Comparison of ENCODE assay signal across 22 cellular contexts in the genomic region with DNA sequence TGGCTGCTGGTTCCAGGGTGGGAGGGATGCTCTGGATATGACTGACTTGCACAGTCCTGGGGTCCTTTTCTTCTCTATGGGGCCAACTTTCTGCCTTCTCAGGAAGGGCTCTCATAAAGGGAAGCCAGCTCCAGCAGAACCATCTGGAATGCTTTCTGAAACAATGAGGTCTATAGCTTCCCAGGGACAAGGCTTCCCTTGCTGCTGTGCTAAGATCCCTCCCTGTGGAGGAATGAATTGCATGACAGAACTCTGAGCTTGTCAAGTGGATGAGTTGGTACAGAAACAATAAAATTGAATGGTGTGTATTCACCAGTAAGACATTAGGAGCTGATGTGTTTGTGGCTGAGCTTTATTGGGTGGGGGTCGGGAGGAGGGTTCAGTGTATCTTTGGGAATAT. TPM values are rescaled to one million over a fixed set of nuclear protein-coding genes. Genes with fewer than 3 reads are reported as not detected.
A peak's percentile ranks its signal among the peaks of the same experiment; 100 is the strongest.
DNase-seq lines count a peak whose midpoint lies in the region; ATAC-seq and TF ChIP-seq lines count a peak whose summit lies in the region.
"Had no signal": no experiment of that assay in that cellular context is flagged by ENCODE, and none has a peak within 500 bp of the region (broad histone marks: within the 10 kb centered on the region; RNA-seq: fewer than 3 reads in every experiment).

No MANE protein-coding gene starts in this region.

- H3K36me3 Mint-ChIP-seq in WTC11 (peaks cover 6% of the 10 kb centered on the region; the same call in 1 of the 2 replicates), neural progenitor cell (peaks cover 30% of the 10 kb centered on the region)
- H3K36me3 Mint-ChIP-seq in stimulated activated memory B cell treated with anti-CD40 and anti-IgM and Interleukin-4, amounts not matched to agents 10 μg/mL and 1 μg/mL and 100 μg/mL, for 72 hours, result peaks cover 52% of the 10 kb centered on the region
- H3K36me3 Mint-ChIP-seq: CD4-positive, CD25-positive, alpha-beta regulatory T cell had no signal

- H3K4me3 ChIP-seq in neural progenitor cell, result no peak overlapping the region
- no peak overlapping the region for H3K4me3 ChIP-seq in gastrocnemius medialis
- H3K4me3 ChIP-seq: GM23338 had no signal

- H3K79me2 ChIP-seq in neural progenitor cell (ENCODE audit: low read depth), result no peaks in the 10 kb centered on the region

- DNase-seq in WTC11 (ENCODE audit: low spot score), result no peak
- peak; percentile 24 for DNase-seq in foreskin melanocyte
- DNase-seq in neural progenitor cell (ENCODE audit: low spot score), result no peak
- DNase-seq in gastrocnemius medialis, result no peak
- no peak for DNase-seq in RKO (ENCODE audit: low spot score)
- no peak for DNase-seq in dedifferentiated amniotic fluid mesenchymal stem cell (ENCODE audit: extremely low spot score)
- no peak for DNase-seq in NCI-H69 (lab: John Stamatoyannopoulos, UW)
- DNase-seq: ACHN; BE2C; C1 segment of cervical spinal cord; CD4-positive, CD25-positive, alpha-beta regulatory T cell; CD8-positive, alpha-beta memory T cell; COR-L47; DMS 273 treated with DMSO at 0.1 percent for 48 hours; DMS53; DND-41; EL; HCEC 1CT had no signal

- H3K4me1 Mint-ChIP-seq in WTC11, result peaks cover 23% of the 10 kb centered on the region
- peaks cover 10% of the 10 kb centered on the region for H3K4me1 Mint-ChIP-seq in neural progenitor cell
- no peaks in the 10 kb centered on the region for H3K4me1 Mint-ChIP-seq in stimulated activated memory B cell treated with anti-CD40 and anti-IgM and Interleukin-4, amounts not matched to agents 10 μg/mL and 1 μg/mL and 100 μg/mL, for 72 hours
- H3K4me1 Mint-ChIP-seq: CD8-positive, alpha-beta memory T cell had no signal

- no peak overlapping the region for H3K4me2 ChIP-seq in neural progenitor cell
- H3K4me2 ChIP-seq: GM23338 had no signal

- H4K20me1 ChIP-seq in neural progenitor cell (ENCODE audit: low read depth), result peaks cover 10% of the 10 kb centered on the region

- H3K27ac Mint-ChIP-seq in WTC11 (no peak overlapping the region), neural progenitor cell (peak overlapping the region; percentile 50)
- no peak overlapping the region for H3K27ac Mint-ChIP-seq in stimulated activated memory B cell treated with anti-CD40 and anti-IgM and Interleukin-4, amounts not matched to agents 10 μg/mL and 1 μg/mL and 100 μg/mL, for 72 hours
- H3K27ac Mint-ChIP-seq: CD4-positive, CD25-positive, alpha-beta regulatory T cell; CD8-positive, alpha-beta memory T cell; GM23338 had no signal

- peaks cover 30% of the 10 kb centered on the region for H3K4me1 ChIP-seq in neural progenitor cell
- peaks cover 39 to 41% of the 10 kb centered on the region in 2 donors for H3K4me1 ChIP-seq in gastrocnemius medialis

- H3K4me3 Mint-ChIP-seq in WTC11 (no peak overlapping the region), neural progenitor cell (no peak overlapping the region)
- H3K4me3 Mint-ChIP-seq in stimulated activated memory B cell treated with anti-CD40 and anti-IgM and Interleukin-4, amounts not matched to agents 10 μg/mL and 1 μg/mL and 100 μg/mL, for 72 hours, result no peak overlapping the region
- H3K4me3 Mint-ChIP-seq: CD4-positive, CD25-positive, alpha-beta regulatory T cell; CD8-positive, alpha-beta memory T cell; GM23338 had no signal

- H3K36me3 ChIP-seq in neural progenitor cell (peaks cover 7% of the 10 kb centered on the region), gastrocnemius medialis (peaks cover 0 to 54% of the 10 kb centered on the region in 2 donors)
- H3K36me3 ChIP-seq: BE2C had no signal

- POLR2A ChIA-PET in WTC11 (lab: Charles Lee), result no interaction called here

- H3K27me3 ChIP-seq in neural progenitor cell (no peaks in the 10 kb centered on the region), gastrocnemius medialis (no peaks in the 10 kb centered on the region)
- H3K27me3 ChIP-seq: BE2C had no signal

- H3K9ac ChIP-seq in neural progenitor cell, result no peak overlapping the region

- peaks cover 23% of the 10 kb centered on the region for H3F3A ChIP-seq in neural progenitor cell (ENCODE audit: low read depth)

- no peak for TF ChIP-seq POLR2A in gastrocnemius medialis (IDR thresholded peaks at IDR 0.05)

- no peak for TF ChIP-seq CTCF in WTC11 (IDR thresholded peaks at IDR 0.05)
- no peak for TF ChIP-seq CTCF in neural progenitor cell (IDR thresholded peaks at IDR 0.05)
- no peak for TF ChIP-seq CTCF in gastrocnemius medialis (IDR thresholded peaks at IDR 0.05 in 4 of 5, conservative IDR thresholded peaks at IDR 0.05 in 1 of 5)

- no peak overlapping the region for H3K27ac ChIP-seq in neural progenitor cell
- H3K27ac ChIP-seq in gastrocnemius medialis, result peak overlapping the region in 3 of 4 donors; percentile 98
- H3K27ac ChIP-seq: HL-60 had no signal

- H2AFZ ChIP-seq in neural progenitor cell (replicated peaks), result no peak overlapping the region
- H2AFZ ChIP-seq: GM23338 had no signal

- intact Hi-C loops in gastrocnemius medialis (cut with DNase I; ENCODE audit: low total_unique reads), result no loop called here

- H3K9me3 Mint-ChIP-seq in WTC11 (no peaks in the 10 kb centered on the region), neural progenitor cell (peaks cover 11% of the 10 kb centered on the region)
- H3K9me3 Mint-ChIP-seq in stimulated activated memory B cell treated with anti-CD40 and anti-IgM and Interleukin-4, amounts not matched to agents 10 μg/mL and 1 μg/mL and 100 μg/mL, for 72 hours, result peaks cover 4% of the 10 kb centered on the region
- H3K9me3 Mint-ChIP-seq: CD8-positive, alpha-beta memory T cell; GM23338 had no signal

- CTCF ChIA-PET in WTC11 (lab: Charles Lee), result no interaction called here

- H3K27me3 Mint-ChIP-seq in WTC11 (ENCODE audit: low read depth) (no peaks in the 10 kb centered on the region), neural progenitor cell (ENCODE audit: insufficient read depth, low read depth) (no peaks in the 10 kb centered on the region)
- H3K27me3 Mint-ChIP-seq in stimulated activated memory B cell treated with anti-CD40 and anti-IgM and Interleukin-4, amounts not matched to agents 10 μg/mL and 1 μg/mL and 100 μg/mL, for 72 hours, result no peaks in the 10 kb centered on the region
- H3K27me3 Mint-ChIP-seq: CD4-positive, CD25-positive, alpha-beta regulatory T cell; CD8-positive, alpha-beta memory T cell had no signal

- in situ Hi-C loops in gastrocnemius medialis (cut with MboI; ENCODE audit: low sequenced_read_pairs in 4 of 4), result no loop called here

- ATAC-seq in WTC11 (0 out of 2 replicates have a peak, but pooled peaks have one; percentile 17), gastrocnemius medialis (no peak)
- ATAC-seq in stimulated activated memory B cell treated with anti-CD40 and anti-IgM and Interleukin-4, amounts not matched to agents 10 μg/mL and 1 μg/mL and 100 μg/mL, for 72 hours, result no peak
- ATAC-seq: GM23338 had no signal

- H3K9me3 ChIP-seq in neural progenitor cell (ENCODE audit: low read depth) (peaks cover 8% of the 10 kb centered on the region), gastrocnemius medialis (no peaks in the 10 kb centered on the region)
- H3K9me3 ChIP-seq: BE2C had no signal

TF ChIP-seq in WTC11, 78 proteins besides CTCF, POLR2A, EP300 and RAD21 (continues in another document):
- TF ChIP-seq GABPB1 (CRISPR knock-in tag; IDR thresholded peaks at IDR 0.05), result no peak
- TF ChIP-seq, protein P1, sequence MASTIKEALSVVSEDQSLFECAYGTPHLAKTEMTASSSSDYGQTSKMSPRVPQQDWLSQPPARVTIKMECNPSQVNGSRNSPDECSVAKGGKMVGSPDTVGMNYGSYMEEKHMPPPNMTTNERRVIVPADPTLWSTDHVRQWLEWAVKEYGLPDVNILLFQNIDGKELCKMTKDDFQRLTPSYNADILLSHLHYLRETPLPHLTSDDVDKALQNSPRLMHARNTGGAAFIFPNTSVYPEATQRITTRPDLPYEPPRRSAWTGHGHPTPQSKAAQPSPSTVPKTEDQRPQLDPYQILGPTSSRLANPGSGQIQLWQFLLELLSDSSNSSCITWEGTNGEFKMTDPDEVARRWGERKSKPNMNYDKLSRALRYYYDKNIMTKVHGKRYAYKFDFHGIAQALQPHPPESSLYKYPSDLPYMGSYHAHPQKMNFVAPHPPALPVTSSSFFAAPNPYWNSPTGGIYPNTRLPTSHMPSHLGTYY (CRISPR knock-in tag; IDR thresholded peaks at IDR 0.05), result no peak
- TF ChIP-seq PRRX2 (CRISPR knock-in tag; IDR thresholded peaks at IDR 0.05), result no peak
- TF ChIP-seq, protein P2, sequence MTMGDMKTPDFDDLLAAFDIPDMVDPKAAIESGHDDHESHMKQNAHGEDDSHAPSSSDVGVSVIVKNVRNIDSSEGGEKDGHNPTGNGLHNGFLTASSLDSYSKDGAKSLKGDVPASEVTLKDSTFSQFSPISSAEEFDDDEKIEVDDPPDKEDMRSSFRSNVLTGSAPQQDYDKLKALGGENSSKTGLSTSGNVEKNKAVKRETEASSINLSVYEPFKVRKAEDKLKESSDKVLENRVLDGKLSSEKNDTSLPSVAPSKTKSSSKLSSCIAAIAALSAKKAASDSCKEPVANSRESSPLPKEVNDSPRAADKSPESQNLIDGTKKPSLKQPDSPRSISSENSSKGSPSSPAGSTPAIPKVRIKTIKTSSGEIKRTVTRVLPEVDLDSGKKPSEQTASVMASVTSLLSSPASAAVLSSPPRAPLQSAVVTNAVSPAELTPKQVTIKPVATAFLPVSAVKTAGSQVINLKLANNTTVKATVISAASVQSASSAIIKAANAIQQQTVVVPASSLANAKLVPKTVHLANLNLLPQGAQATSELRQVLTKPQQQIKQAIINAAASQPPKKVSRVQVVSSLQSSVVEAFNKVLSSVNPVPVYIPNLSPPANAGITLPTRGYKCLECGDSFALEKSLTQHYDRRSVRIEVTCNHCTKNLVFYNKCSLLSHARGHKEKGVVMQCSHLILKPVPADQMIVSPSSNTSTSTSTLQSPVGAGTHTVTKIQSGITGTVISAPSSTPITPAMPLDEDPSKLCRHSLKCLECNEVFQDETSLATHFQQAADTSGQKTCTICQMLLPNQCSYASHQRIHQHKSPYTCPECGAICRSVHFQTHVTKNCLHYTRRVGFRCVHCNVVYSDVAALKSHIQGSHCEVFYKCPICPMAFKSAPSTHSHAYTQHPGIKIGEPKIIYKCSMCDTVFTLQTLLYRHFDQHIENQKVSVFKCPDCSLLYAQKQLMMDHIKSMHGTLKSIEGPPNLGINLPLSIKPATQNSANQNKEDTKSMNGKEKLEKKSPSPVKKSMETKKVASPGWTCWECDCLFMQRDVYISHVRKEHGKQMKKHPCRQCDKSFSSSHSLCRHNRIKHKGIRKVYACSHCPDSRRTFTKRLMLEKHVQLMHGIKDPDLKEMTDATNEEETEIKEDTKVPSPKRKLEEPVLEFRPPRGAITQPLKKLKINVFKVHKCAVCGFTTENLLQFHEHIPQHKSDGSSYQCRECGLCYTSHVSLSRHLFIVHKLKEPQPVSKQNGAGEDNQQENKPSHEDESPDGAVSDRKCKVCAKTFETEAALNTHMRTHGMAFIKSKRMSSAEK (CRISPR knock-in tag; IDR thresholded peaks at IDR 0.05; ENCODE audit: borderline replicate concordance), result no peak

RNA-seq across cellular contexts. Expression of gene CKMT2, which starts 19.8 kb away (rescaled TPM):
- total RNA-seq in WTC11 (2021), result 1.8 to 3.1 TPM (median 2.4 TPM) in 3 replicates
- not detected in 2 replicates for total RNA-seq in neural progenitor cell (ENCODE audit: low replicate concordance)
- total RNA-seq in gastrocnemius medialis, result 1,000 to 10,000 TPM in 2 of 4 donors, 100 to 1,000 TPM in 2; 550 to 1,114 (median 879) TPM
- total RNA-seq: CD4-positive, CD25-positive, alpha-beta regulatory T cell; CD8-positive, alpha-beta memory T cell; HT1080 had no signal

RNA-seq across cellular contexts. Expression of gene ZCCHC9, which starts 48.5 kb away (rescaled TPM):
- total RNA-seq in WTC11 (2021) (30.4 to 30.8 TPM (median 30.8 TPM) in 3 replicates), neural progenitor cell (ENCODE audit: low replicate concordance) (41.3 and 57.4 TPM in 2 replicates), gastrocnemius medialis (10 to 100 TPM in 3 of 4 donors, 1 to 10 TPM in 1; 8.0 to 15.7 (median 12.3) TPM)

Comparison
In these comparisons a context has a peak if more than half of its experiments do, and no peak if none do; other contexts are left out.
1. RNA of gene CKMT2, which starts 19.8 kb away (total RNA-seq): 550 to 1,114 TPM in gastrocnemius medialis; 1.8 to 3.1 TPM in WTC11 and not detected in neural progenitor cell; every median in the first group is over 100 times any median in the second.